In the genomic region with DNA sequence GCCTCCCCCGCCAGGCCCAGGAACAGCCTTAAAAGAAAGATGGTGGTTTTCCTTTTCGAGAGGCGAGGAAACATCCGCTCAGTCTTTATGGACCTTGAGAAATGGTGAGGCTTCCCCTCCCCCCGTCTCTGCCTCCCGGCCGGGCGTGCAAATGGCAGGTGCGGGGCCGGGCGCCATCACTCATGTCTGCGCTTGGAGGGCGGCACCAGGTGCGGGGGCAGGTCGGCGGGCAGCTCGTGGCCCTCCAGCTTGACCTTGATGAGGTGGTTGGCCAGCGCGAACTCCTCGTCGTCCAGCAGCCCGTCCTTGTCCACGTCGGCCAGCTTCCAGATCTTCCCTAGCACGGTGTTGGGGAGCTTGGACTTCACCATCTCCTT, we compare ENCODE assay signal across 1 cellular context.
TF ChIP-seq lines count a peak whose summit lies in the region.

No MANE protein-coding gene starts in this region.

TF ChIP-seq in endothelial cell of umbilical vein, 7 proteins besides CTCF, POLR2A, EP300 and RAD21:
- no peak for TF ChIP-seq MYC (IDR thresholded peaks at IDR 0.05; ENCODE audit: low read depth, low read length)
- TF ChIP-seq, protein P1, sequence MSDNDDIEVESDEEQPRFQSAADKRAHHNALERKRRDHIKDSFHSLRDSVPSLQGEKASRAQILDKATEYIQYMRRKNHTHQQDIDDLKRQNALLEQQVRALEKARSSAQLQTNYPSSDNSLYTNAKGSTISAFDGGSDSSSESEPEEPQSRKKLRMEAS (IDR thresholded peaks at IDR 0.05; ENCODE audit: insufficient read depth, insufficient read length): no peak
- no peak for TF ChIP-seq GATA2 (IDR thresholded peaks at IDR 0.05; ENCODE audit: insufficient read depth, insufficient read length, low read depth, low read length)
